3 cellular contexts compared by ENCODE assay signal in genomic region chr5:1701884-1702283, GRCh38.
TF ChIP-seq lines count a peak whose summit lies in the region.

No MANE protein-coding gene starts in this region.

TF ChIP-seq in GM23338, 12 proteins besides CTCF, POLR2A, EP300 and RAD21 (continued from another document and continues in another):
- TF ChIP-seq ETS1 (IDR thresholded peaks at IDR 0.05): no peak
- TF ChIP-seq POLR2AphosphoS5 (IDR thresholded peaks at IDR 0.05; ENCODE audit: low read depth): no peak
- no peak for TF ChIP-seq EZH2phosphoT487 (IDR thresholded peaks at IDR 0.05; ENCODE audit: unreplicated experiment)
- TF ChIP-seq ZNF114 (CRISPR knock-in tag; IDR thresholded peaks at IDR 0.05): no peak
- TF ChIP-seq, protein P1, sequence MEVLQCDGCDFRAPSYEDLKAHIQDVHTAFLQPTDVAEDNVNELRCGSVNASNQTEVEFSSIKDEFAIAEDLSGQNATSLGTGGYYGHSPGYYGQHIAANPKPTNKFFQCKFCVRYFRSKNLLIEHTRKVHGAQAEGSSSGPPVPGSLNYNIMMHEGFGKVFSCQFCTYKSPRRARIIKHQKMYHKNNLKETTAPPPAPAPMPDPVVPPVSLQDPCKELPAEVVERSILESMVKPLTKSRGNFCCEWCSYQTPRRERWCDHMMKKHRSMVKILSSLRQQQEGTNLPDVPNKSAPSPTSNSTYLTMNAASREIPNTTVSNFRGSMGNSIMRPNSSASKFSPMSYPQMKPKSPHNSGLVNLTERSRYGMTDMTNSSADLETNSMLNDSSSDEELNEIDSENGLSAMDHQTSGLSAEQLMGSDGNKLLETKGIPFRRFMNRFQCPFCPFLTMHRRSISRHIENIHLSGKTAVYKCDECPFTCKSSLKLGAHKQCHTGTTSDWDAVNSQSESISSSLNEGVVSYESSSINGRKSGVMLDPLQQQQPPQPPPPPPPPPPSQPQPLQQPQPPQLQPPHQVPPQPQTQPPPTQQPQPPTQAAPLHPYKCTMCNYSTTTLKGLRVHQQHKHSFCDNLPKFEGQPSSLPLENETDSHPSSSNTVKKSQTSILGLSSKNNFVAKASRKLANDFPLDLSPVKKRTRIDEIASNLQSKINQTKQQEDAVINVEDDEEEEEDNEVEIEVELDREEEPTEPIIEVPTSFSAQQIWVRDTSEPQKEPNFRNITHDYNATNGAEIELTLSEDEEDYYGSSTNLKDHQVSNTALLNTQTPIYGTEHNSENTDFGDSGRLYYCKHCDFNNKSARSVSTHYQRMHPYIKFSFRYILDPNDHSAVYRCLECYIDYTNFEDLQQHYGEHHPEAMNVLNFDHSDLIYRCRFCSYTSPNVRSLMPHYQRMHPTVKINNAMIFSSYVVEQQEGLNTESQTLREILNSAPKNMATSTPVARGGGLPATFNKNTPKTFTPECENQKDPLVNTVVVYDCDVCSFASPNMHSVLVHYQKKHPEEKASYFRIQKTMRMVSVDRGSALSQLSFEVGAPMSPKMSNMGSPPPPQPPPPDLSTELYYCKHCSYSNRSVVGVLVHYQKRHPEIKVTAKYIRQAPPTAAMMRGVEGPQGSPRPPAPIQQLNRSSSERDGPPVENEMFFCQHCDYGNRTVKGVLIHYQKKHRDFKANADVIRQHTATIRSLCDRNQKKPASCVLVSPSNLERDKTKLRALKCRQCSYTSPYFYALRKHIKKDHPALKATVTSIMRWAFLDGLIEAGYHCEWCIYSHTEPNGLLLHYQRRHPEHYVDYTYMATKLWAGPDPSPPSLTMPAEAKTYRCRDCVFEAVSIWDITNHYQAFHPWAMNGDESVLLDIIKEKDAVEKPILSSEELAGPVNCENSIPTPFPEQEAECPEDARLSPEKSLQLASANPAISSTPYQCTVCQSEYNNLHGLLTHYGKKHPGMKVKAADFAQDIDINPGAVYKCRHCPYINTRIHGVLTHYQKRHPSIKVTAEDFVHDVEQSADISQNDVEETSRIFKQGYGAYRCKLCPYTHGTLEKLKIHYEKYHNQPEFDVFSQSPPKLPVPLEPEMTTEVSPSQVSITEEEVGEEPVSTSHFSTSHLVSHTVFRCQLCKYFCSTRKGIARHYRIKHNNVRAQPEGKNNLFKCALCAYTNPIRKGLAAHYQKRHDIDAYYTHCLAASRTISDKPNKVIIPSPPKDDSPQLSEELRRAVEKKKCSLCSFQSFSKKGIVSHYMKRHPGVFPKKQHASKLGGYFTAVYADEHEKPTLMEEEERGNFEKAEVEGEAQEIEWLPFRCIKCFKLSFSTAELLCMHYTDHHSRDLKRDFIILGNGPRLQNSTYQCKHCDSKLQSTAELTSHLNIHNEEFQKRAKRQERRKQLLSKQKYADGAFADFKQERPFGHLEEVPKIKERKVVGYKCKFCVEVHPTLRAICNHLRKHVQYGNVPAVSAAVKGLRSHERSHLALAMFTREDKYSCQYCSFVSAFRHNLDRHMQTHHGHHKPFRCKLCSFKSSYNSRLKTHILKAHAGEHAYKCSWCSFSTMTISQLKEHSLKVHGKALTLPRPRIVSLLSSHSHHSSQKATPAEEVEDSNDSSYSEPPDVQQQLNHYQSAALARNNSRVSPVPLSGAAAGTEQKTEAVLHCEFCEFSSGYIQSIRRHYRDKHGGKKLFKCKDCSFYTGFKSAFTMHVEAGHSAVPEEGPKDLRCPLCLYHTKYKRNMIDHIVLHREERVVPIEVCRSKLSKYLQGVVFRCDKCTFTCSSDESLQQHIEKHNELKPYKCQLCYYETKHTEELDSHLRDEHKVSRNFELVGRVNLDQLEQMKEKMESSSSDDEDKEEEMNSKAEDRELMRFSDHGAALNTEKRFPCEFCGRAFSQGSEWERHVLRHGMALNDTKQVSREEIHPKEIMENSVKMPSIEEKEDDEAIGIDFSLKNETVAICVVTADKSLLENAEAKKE (CRISPR knock-in tag; IDR thresholded peaks at IDR 0.05): no peak

TF ChIP-seq in K562, 482 proteins besides CTCF, POLR2A, EP300 and RAD21 (continued from another document):
- TF ChIP-seq, protein P2, sequence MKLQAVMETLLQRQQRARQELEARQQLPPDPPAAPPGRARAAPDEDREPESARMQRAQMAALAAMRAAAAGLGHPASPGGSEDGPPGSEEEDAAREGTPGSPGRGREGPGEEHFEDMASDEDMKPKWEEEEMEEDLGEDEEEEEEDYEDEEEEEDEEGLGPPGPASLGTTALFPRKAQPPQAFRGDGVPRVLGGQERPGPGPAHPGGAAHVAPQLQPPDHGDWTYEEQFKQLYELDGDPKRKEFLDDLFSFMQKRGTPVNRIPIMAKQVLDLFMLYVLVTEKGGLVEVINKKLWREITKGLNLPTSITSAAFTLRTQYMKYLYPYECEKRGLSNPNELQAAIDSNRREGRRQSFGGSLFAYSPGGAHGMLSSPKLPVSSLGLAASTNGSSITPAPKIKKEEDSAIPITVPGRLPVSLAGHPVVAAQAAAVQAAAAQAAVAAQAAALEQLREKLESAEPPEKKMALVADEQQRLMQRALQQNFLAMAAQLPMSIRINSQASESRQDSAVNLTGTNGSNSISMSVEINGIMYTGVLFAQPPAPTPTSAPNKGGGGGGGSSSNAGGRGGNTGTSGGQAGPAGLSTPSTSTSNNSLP (IDR thresholded peaks at IDR 0.05; ENCODE audit: borderline replicate concordance, low read depth, low read length): no peak
- TF ChIP-seq LEF1 (IDR thresholded peaks at IDR 0.05) (no peak), CREB3 (tag; conservative IDR thresholded peaks at IDR 0.05; ENCODE audit: low read depth) (no peak), PML (IDR thresholded peaks at IDR 0.05; ENCODE audit: low read length) (no peak), SP2 (IDR thresholded peaks at IDR 0.05; ENCODE audit: extremely low read depth, low read depth, low read length, poor library complexity, severe bottlenecking) (no peak), TAF9B (IDR thresholded peaks at IDR 0.05; ENCODE audit: partially characterized antibody) (no peak)
- TF ChIP-seq, protein P3, sequence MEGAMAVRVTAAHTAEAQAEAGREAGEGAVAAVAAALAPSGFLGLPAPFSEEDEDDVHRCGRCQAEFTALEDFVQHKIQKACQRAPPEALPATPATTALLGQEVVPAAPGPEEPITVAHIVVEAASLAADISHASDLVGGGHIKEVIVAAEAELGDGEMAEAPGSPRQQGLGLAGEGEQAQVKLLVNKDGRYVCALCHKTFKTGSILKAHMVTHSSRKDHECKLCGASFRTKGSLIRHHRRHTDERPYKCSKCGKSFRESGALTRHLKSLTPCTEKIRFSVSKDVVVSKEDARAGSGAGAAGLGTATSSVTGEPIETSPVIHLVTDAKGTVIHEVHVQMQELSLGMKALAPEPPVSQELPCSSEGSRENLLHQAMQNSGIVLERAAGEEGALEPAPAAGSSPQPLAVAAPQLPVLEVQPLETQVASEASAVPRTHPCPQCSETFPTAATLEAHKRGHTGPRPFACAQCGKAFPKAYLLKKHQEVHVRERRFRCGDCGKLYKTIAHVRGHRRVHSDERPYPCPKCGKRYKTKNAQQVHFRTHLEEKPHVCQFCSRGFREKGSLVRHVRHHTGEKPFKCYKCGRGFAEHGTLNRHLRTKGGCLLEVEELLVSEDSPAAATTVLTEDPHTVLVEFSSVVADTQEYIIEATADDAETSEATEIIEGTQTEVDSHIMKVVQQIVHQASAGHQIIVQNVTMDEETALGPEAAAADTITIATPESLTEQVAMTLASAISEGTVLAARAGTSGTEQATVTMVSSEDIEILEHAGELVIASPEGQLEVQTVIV (CRISPR knock-in tag; IDR thresholded peaks at IDR 0.05; ENCODE audit: borderline replicate concordance): no peak

TF ChIP-seq in neural cell, 6 proteins besides CTCF, POLR2A, EP300 and RAD21 (continued from another document):
- TF ChIP-seq REST (IDR thresholded peaks at IDR 0.05; ENCODE audit: borderline replicate concordance) (no peak), MXI1 (conservative IDR thresholded peaks at IDR 0.05; ENCODE audit: poor library complexity, severe bottlenecking) (no peak), SMC3 (conservative IDR thresholded peaks at IDR 0.05; ENCODE audit: poor library complexity) (no peak), EZH2 (IDR thresholded peaks at IDR 0.05; ENCODE audit: borderline replicate concordance, insufficient read depth, low read length, poor library complexity, severe bottlenecking) (no peak), TAF1 (IDR thresholded peaks at IDR 0.05; ENCODE audit: low read depth) (no peak)
